ENCODE assay signal across 2 cellular contexts in the genomic region with DNA sequence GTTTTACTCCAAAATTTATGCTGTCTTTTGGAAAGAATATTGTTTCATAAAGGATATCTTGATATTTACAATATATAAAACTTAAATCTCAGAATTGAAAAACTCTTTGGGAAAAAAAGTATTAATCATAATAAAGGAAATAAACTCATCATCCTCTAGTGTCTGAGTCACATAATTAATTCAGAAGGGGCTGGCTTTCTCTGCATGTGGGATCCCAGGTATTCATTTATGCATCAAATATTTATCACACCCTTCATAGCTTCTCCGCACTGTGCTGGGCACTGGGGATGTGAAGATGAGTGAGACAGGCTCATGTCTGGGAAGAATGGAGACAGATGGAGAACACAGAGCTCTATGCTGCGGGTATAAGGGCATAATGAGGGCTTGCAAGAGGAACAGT.
TF ChIP-seq lines count a peak whose summit lies in the region.

No MANE protein-coding gene starts in this region.

TF ChIP-seq in HepG2, 621 proteins besides CTCF, POLR2A, EP300 and RAD21:
- TF ChIP-seq NR2F2 (IDR thresholded peaks at IDR 0.05; ENCODE audit: borderline replicate concordance, low read depth) = no peak
- TF ChIP-seq ZNF788 (CRISPR knock-in tag; IDR thresholded peaks at IDR 0.05; ENCODE audit: borderline replicate concordance) = 0 out of 2 replicates have a peak, but pooled peaks have one; percentile 13

TF ChIP-seq in endothelial cell of umbilical vein, 7 proteins besides CTCF, POLR2A, EP300 and RAD21:
- TF ChIP-seq JUN (IDR thresholded peaks at IDR 0.05; ENCODE audit: borderline replicate concordance, insufficient read depth, insufficient read length, low read depth) (no peak), FOS (IDR thresholded peaks at IDR 0.05; ENCODE audit: borderline replicate concordance, insufficient read depth, low read length) (peak; percentile 42)
